In the genomic region with DNA sequence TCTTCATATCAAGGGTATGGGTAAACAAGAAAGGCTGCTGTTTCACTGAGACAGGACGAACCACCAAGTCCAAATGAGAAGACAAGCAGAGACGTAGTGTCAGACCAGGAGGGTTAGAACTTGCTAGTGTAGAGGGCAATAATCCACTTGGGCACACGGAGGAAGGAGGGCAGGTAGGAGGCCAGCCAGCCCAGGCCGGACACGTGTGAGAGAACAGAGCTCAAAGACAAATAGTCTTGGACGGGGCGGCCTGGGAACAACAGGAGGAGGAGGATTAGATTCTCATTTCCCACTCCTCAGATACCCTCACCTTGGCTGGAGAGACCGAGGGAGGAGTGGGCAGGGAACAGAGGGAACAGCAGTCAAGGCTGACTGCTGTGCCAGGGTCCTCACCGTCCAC, we compare ENCODE assay signal across 18 cellular contexts.
"Had no signal": no experiment of that assay in that cellular context is flagged by ENCODE, and none has a peak within 500 bp of the region (broad histone marks: within the 10 kb centered on the region; RNA-seq: fewer than 3 reads in every experiment).

No MANE protein-coding gene starts in this region.

- ATAC-seq: effector memory CD8-positive, alpha-beta T cell; gastrocnemius medialis; lower lobe of right lung; natural killer cell treated with Interleukin-12 subunit alpha and Interleukin-12 subunit beta and Interleukin-15 and Interleukin-18, amount 100 ng/mL, for 72 hours; psoas muscle had no signal

- H3K9me3 Mint-ChIP-seq: effector memory CD8-positive, alpha-beta T cell; natural killer cell treated with Interleukin-12 subunit alpha and Interleukin-12 subunit beta and Interleukin-15 and Interleukin-18, amount 100 ng/mL, for 72 hours had no signal

- H3K27me3 Mint-ChIP-seq: effector memory CD8-positive, alpha-beta T cell; natural killer cell treated with Interleukin-12 subunit alpha and Interleukin-12 subunit beta and Interleukin-15 and Interleukin-18, amount 100 ng/mL, for 72 hours had no signal

- DNase-seq: effector memory CD8-positive, alpha-beta T cell; gastrocnemius medialis; islet precursor cell; left ventricle myocardium inferior; lower lobe of right lung; mesenchymal stem cell; midbrain; psoas muscle; retina; sigmoid colon; stimulated activated CD4-positive, alpha-beta T cell treated with anti-CD3 and anti-CD28 coated beads, Interleukin-2, amount 100 ng/mL, for 24 hours; stimulated activated CD4-positive, alpha-beta T cell treated with anti-CD3 and anti-CD28 coated beads, Interleukin-4, amount 100 ng/mL, for 4 hours; stimulated activated naive CD4-positive, alpha-beta T cell; stomach; substantia nigra; upper lobe of left lung; uterus had no signal

- H3K4me3 Mint-ChIP-seq: effector memory CD8-positive, alpha-beta T cell; natural killer cell treated with Interleukin-12 subunit alpha and Interleukin-12 subunit beta and Interleukin-15 and Interleukin-18, amount 100 ng/mL, for 72 hours had no signal

- H3K27ac Mint-ChIP-seq: natural killer cell treated with Interleukin-12 subunit alpha and Interleukin-12 subunit beta and Interleukin-15 and Interleukin-18, amount 100 ng/mL, for 72 hours had no signal
